Comparison of ENCODE assay signal across 8 cellular contexts in the genomic region with DNA sequence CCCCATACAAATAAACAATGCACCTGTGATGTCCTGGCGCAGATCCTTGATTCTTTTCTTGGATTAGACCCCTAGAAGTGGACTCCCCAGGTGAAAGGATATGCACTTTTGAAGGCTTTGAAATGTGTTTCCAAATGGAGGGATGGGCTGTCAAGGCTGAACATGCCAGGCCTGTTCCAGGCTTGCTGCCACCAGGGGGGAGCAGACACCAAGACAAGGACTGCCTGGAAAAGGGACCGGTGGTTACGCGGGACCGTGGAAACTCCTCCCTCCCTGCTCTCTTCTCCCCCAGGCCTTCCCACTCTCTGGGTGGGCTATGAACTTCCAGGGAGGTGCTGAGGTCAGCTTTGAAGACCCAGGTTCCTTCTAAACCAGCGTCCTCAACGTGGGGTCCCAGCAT. TPM values are rescaled to one million over a fixed set of nuclear protein-coding genes. Genes with fewer than 3 reads are reported as not detected.
DNase-seq lines count a peak whose midpoint lies in the region; TF ChIP-seq lines count a peak whose summit lies in the region.

No MANE protein-coding gene starts in this region.

- no peak overlapping the region for H3K27ac Mint-ChIP-seq in activated CD4-positive, alpha-beta memory T cell treated with anti-CD3 and anti-CD28 coated beads, Interleukin-2, amount 10 ng/mL, durations not matched to agents 7 days and 5 days

- TF ChIP-seq EP300 in SK-N-SH (IDR thresholded peaks at IDR 0.05; ENCODE audit: borderline replicate concordance in 1 of 2, low read depth in 1 of 2, low read length in 1 of 2) = no peak

- no peak overlapping the region for H2AFZ ChIP-seq in SK-N-SH (ENCODE audit: low read depth)

- H3K4me1 Mint-ChIP-seq in activated CD4-positive, alpha-beta memory T cell treated with anti-CD3 and anti-CD28 coated beads, Interleukin-2, amount 10 ng/mL, durations not matched to agents 7 days and 5 days = no peaks in the 10 kb centered on the region

- DNase-seq in A673 (ENCODE audit: low spot score) (peak; percentile 48), GM10248 (ENCODE audit: extremely low spot score) (no peak), SK-N-SH (peak; percentile 77), hepatic stellate cell (ENCODE audit: low spot score) (peak; percentile 45)
- DNase-seq in activated naive CD4-positive, alpha-beta T cell (lab: John Stamatoyannopoulos, UW) = no peak
- no peak for DNase-seq in central memory CD4-positive, alpha-beta T cell
- no peak for DNase-seq in stimulated activated CD4-positive, alpha-beta T cell treated with anti-CD3 and anti-CD28 coated beads, Interleukin-12 subunit alpha, Interleukin-12 subunit beta, amount 100 ng/mL, for 4 hours
- no peak for DNase-seq in activated CD4-positive, alpha-beta memory T cell treated with anti-CD3 and anti-CD28 coated beads, Interleukin-2, amount 10 ng/mL, durations not matched to agents 7 days and 5 days

- H3K36me3 ChIP-seq in A673 (ENCODE audit: insufficient read depth, low read length, poor library complexity, severe bottlenecking) (no peaks in the 10 kb centered on the region), SK-N-SH (replicated peaks in 1 of 2; ENCODE audit: control insufficient read depth in 1 of 2, insufficient read depth in 2 of 2, low read length in 1 of 2) (no peaks in the 10 kb centered on the region)

- no TSS peak for BruUV-seq in A673 (replicated peaks; lab: Mats Ljungman, UMichigan)

- no peaks in the 10 kb centered on the region for H3K36me3 Mint-ChIP-seq in activated CD4-positive, alpha-beta memory T cell treated with anti-CD3 and anti-CD28 coated beads, Interleukin-2, amount 10 ng/mL, durations not matched to agents 7 days and 5 days (ENCODE audit: low read depth)

- H3K4me2 ChIP-seq in SK-N-SH = no peak overlapping the region

- H3K4me3 ChIP-seq in A673 (ENCODE audit: low read depth, low read length, poor library complexity, severe bottlenecking) (no peak overlapping the region), SK-N-SH (ENCODE audit: low read depth in 2 of 2, low read length in 1 of 2) (no peak overlapping the region; a peak in 1 of 4 replicates)

- H3K4me3 Mint-ChIP-seq in activated CD4-positive, alpha-beta memory T cell treated with anti-CD3 and anti-CD28 coated beads, Interleukin-2, amount 10 ng/mL, durations not matched to agents 7 days and 5 days = no peak overlapping the region

- no peaks in the 10 kb centered on the region for H3K4me1 ChIP-seq in A673 (ENCODE audit: insufficient read depth, low read length, poor library complexity, severe bottlenecking)
- H3K4me1 ChIP-seq in SK-N-SH (ENCODE audit: control insufficient read depth in 1 of 2, insufficient read depth in 2 of 2, low read depth in 1 of 2, low read length in 1 of 2) = no peaks in the 10 kb centered on the region

- H3K27me3 Mint-ChIP-seq in activated CD4-positive, alpha-beta memory T cell treated with anti-CD3 and anti-CD28 coated beads, Interleukin-2, amount 10 ng/mL, durations not matched to agents 7 days and 5 days = peaks cover 13% of the 10 kb centered on the region

- H3K9me3 ChIP-seq in A673 (ENCODE audit: low read depth, low read length, poor library complexity, severe bottlenecking) = no peaks in the 10 kb centered on the region
- no peaks in the 10 kb centered on the region for H3K9me3 ChIP-seq in SK-N-SH

- no peaks in the 10 kb centered on the region for H3K9me3 Mint-ChIP-seq in activated CD4-positive, alpha-beta memory T cell treated with anti-CD3 and anti-CD28 coated beads, Interleukin-2, amount 10 ng/mL, durations not matched to agents 7 days and 5 days

- H3K27me3 ChIP-seq in A673 (replicated peaks; ENCODE audit: insufficient read depth, low read depth, low read length, poor library complexity) (no peaks in the 10 kb centered on the region), SK-N-SH (ENCODE audit: insufficient read depth) (peaks cover 20% of the 10 kb centered on the region; the same call in 1 of the 2 replicates)

- no peaks in the 10 kb centered on the region for H4K20me1 ChIP-seq in SK-N-SH (ENCODE audit: insufficient read depth)

- POLR2A ChIA-PET in A673 (lab: Charles Lee; ENCODE audit: low non-redundant PET) (no interaction called here), GM10248 (lab: Yijun Ruan, JAX) (no interaction called here), SK-N-SH (lab: Yijun Ruan, JAX) (no interaction called here)
- POLR2A ChIA-PET in activated CD4-positive, alpha-beta memory T cell treated with anti-CD3 and anti-CD28 coated beads, Interleukin-2, amount 10 ng/mL, durations not matched to agents 7 days and 5 days (lab: Charles Lee) = no interaction called here

- TF ChIP-seq CTCF in A673 (conservative IDR thresholded peaks at IDR 0.05; ENCODE audit: low read depth, low read length) (peak; percentile 61), GM10248 (IDR thresholded peaks at IDR 0.05; ENCODE audit: control extremely low read depth, extremely low read depth, low read depth, missing control alignments) (peak; percentile 2), SK-N-SH (IDR thresholded peaks at IDR 0.05) (peak; percentile 69)

- no peaks in the 10 kb centered on the region for H3F3A ChIP-seq in SK-N-SH (replicated peaks; ENCODE audit: insufficient read depth)

- peak; percentile 87 for TF ChIP-seq RAD21 in SK-N-SH (IDR thresholded peaks at IDR 0.05; ENCODE audit: low read length)

- WGBS in SK-N-SH (ENCODE audit: low lambda C conversion rate) = 54% methylated on average over 7 of the region's 7 CpGs

- H3K27ac ChIP-seq in A673 (ENCODE audit: low read depth, low read length, poor library complexity, severe bottlenecking) = no peak overlapping the region
- H3K27ac ChIP-seq in SK-N-SH (ENCODE audit: low read depth in 2 of 2, low read length in 1 of 2) = no peak overlapping the region

- H3K9me2 ChIP-seq in SK-N-SH = no peaks in the 10 kb centered on the region

- intact Hi-C loops in A673 (cut with micrococcal nuclease; ENCODE audit: unreplicated experiment) = loop anchor here (2.0 kb wide), 1 partner anchor 299 kb away; no protein-coding TSS in a partner anchor

- no peaks in the 10 kb centered on the region for H3K79me2 ChIP-seq in SK-N-SH (ENCODE audit: insufficient read depth)

- H3K9ac ChIP-seq in SK-N-SH = no peak overlapping the region

- CTCF ChIA-PET in A673 (lab: Charles Lee) = no interaction called here
- CTCF ChIA-PET in GM10248 (lab: Yijun Ruan, JAX) = interaction anchor here (1.2 kb wide), 1 partner anchor 23 kb away, joined by 3 read pairs; no protein-coding TSS in a partner anchor
- CTCF ChIA-PET in SK-N-SH (lab: Yijun Ruan, JAX) = interaction anchor here (0.7 to 3.8 kb wide), 18 partner anchors 9 to 307 kb away, joined by 3 to 50 read pairs (median 5); a partner anchor contains a TSS
- CTCF ChIA-PET in activated CD4-positive, alpha-beta memory T cell treated with anti-CD3 and anti-CD28 coated beads, Interleukin-2, amount 10 ng/mL, durations not matched to agents 7 days and 5 days (lab: Charles Lee) = no interaction called here

TF ChIP-seq in SK-N-SH, 30 proteins besides CTCF, POLR2A, EP300 and RAD21:
- TF ChIP-seq, protein P1, sequence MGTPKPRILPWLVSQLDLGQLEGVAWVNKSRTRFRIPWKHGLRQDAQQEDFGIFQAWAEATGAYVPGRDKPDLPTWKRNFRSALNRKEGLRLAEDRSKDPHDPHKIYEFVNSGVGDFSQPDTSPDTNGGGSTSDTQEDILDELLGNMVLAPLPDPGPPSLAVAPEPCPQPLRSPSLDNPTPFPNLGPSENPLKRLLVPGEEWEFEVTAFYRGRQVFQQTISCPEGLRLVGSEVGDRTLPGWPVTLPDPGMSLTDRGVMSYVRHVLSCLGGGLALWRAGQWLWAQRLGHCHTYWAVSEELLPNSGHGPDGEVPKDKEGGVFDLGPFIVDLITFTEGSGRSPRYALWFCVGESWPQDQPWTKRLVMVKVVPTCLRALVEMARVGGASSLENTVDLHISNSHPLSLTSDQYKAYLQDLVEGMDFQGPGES (IDR thresholded peaks at IDR 0.05; ENCODE audit: low read depth, low read length) = no peak
- TF ChIP-seq SMC3 (IDR thresholded peaks at IDR 0.05; ENCODE audit: low read depth, low read length) = peak; percentile 73
TF ChIP-seq in SK-N-SH: peak in this region for 1.

RNA-seq across cellular contexts. Expression of a gene that starts 12.7 kb away (rescaled TPM):
- total RNA-seq in A673 (2021) = not detected in 2 replicates
- not detected in 2 replicates for polyA plus RNA-seq in SK-N-SH (2012; rRNA removed)
- polyA plus RNA-seq in SK-N-SH (2012; cell fraction: cytosol; rRNA removed) = not detected in 2 replicates
- polyA plus RNA-seq in SK-N-SH (2012; cell fraction: nucleus; rRNA removed) = not detected in 2 replicates
- not detected for total RNA-seq in activated CD4-positive, alpha-beta memory T cell treated with anti-CD3 and anti-CD28 coated beads, Interleukin-2, amount 10 ng/mL, durations not matched to agents 7 days and 5 days

RNA-seq across cellular contexts. Expression of a gene that starts 22.3 kb away (rescaled TPM):
- not detected in 2 replicates for total RNA-seq in A673 (2021)
- not detected in 2 replicates for polyA plus RNA-seq in SK-N-SH (2012; rRNA removed)
- not detected in 2 replicates for polyA plus RNA-seq in SK-N-SH (2012; cell fraction: cytosol; rRNA removed)
- polyA plus RNA-seq in SK-N-SH (2012; cell fraction: nucleus; rRNA removed) = not detected in 2 replicates
- not detected for total RNA-seq in activated CD4-positive, alpha-beta memory T cell treated with anti-CD3 and anti-CD28 coated beads, Interleukin-2, amount 10 ng/mL, durations not matched to agents 7 days and 5 days

RNA-seq across cellular contexts. Expression of a gene that starts 29.3 kb away (rescaled TPM):
- not detected in 2 replicates for total RNA-seq in A673 (2021)
- not detected in 2 replicates for polyA plus RNA-seq in SK-N-SH (2012; rRNA removed)
- polyA plus RNA-seq in SK-N-SH (2012; cell fraction: cytosol; rRNA removed) = not detected in 2 replicates
- not detected in 2 replicates for polyA plus RNA-seq in SK-N-SH (2012; cell fraction: nucleus; rRNA removed)
- total RNA-seq in activated CD4-positive, alpha-beta memory T cell treated with anti-CD3 and anti-CD28 coated beads, Interleukin-2, amount 10 ng/mL, durations not matched to agents 7 days and 5 days = not detected

RNA-seq across cellular contexts. Expression of a gene that starts 44.9 kb away (rescaled TPM):
- 10.4 and 12.3 TPM in 2 replicates for total RNA-seq in A673 (2021)
- polyA plus RNA-seq in SK-N-SH (2012; rRNA removed) = 18.6 and 25.2 TPM in 2 replicates
- polyA plus RNA-seq in SK-N-SH (2012; cell fraction: cytosol; rRNA removed) = 9.1 and 15.3 TPM in 2 replicates
- polyA plus RNA-seq in SK-N-SH (2012; cell fraction: nucleus; rRNA removed) = 11.5 and 14.4 TPM in 2 replicates
- not detected for total RNA-seq in activated CD4-positive, alpha-beta memory T cell treated with anti-CD3 and anti-CD28 coated beads, Interleukin-2, amount 10 ng/mL, durations not matched to agents 7 days and 5 days

Comparison
In these comparisons a context has a peak if more than half of its experiments do, and no peak if none do; other contexts are left out.
1. DNase-seq: peak in A673 (single experiment), SK-N-SH (single experiment) and hepatic stellate cell (single experiment); none in GM10248 (single experiment), activated naive CD4-positive, alpha-beta T cell (0 of 4), central memory CD4-positive, alpha-beta T cell (single experiment), stimulated activated CD4-positive, alpha-beta T cell treated with anti-CD3 and anti-CD28 coated beads, Interleukin-12 subunit alpha, Interleukin-12 subunit beta, amount 100 ng/mL, for 4 hours (single experiment) and activated CD4-positive, alpha-beta memory T cell treated with anti-CD3 and anti-CD28 coated beads, Interleukin-2, amount 10 ng/mL, durations not matched to agents 7 days and 5 days (single experiment).
2. CTCF ChIP-seq: peak in every context shown above with its lines; median percentile 69 in SK-N-SH; 61 in A673; 2 in GM10248.
3. CTCF ChIA-PET loops: an anchor here in GM10248 (1.2 kb wide) and SK-N-SH (0.7 to 3.8 kb wide); none called in A673 and activated CD4-positive, alpha-beta memory T cell treated with anti-CD3 and anti-CD28 coated beads, Interleukin-2, amount 10 ng/mL, durations not matched to agents 7 days and 5 days.